17 cellular contexts compared by ENCODE assay signal in the genomic region with DNA sequence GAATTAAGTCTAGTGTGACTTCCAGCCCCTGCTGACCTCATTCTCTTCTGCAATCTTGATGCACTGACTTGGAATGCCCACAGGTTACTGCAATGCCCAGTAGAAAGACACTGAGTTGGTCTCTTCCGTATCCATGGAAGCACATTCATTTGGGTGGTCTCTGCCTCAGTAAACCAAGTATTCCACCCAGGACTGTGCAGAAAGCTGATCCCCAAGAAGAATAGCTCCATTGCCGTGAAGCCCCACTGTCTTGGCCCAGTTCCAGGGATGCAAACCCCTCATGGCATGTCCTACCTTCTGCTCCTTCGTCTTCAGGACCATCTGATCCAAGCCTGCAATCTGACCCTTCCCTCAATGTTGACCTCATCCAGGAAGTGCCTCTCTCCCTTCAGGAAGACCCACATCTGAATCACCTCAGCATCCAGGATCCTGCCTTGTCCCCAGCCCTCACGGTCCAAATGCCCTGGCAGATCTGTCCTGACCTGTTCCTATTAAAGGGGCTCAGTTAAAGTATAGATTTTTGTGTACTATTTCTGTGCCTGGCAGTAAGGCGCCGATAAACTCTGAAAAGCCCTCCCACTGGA.
A peak's percentile ranks its signal among the peaks of the same experiment; 100 is the strongest.
DNase-seq lines count a peak whose midpoint lies in the region; ATAC-seq, FAIRE-seq and TF ChIP-seq lines count a peak whose summit lies in the region.
"Had no signal": no experiment of that assay in that cellular context is flagged by ENCODE, and none has a peak within 500 bp of the region (broad histone marks: within the 10 kb centered on the region; RNA-seq: fewer than 3 reads in every experiment).

No MANE protein-coding gene starts in this region.

- H2AK5ac ChIP-seq in trophoblast cell (ENCODE audit: low read length), result no peak overlapping the region

- WGBS in heart left ventricle, 4 donors, result 69 to 86% (median 78%) methylated on average over 6 of the region's 6 CpGs
- WGBS in trophoblast cell (ENCODE audit: extremely low coverage, insufficient coverage, insufficient read length), result no CpG with 5 or more reads among the region's 6 CpGs
- 28 to 30% methylated on average over 6 of the region's 6 CpGs for WGBS in GM23248 (ENCODE audit: low coverage in 1 of 2, low lambda C conversion rate in 2 of 2, missing lambda C conversion rate in 2 of 2), 2 experiments

- H4K12ac ChIP-seq in trophoblast cell (ENCODE audit: low read depth, low read length), result no peak overlapping the region

- intact Hi-C loops in cardiac septum (cut with DNase I) (no loop called here), heart left ventricle (cut with DNase I) (no loop called here)

- no peaks in the 10 kb centered on the region for H3K4me1 ChIP-seq in heart left ventricle
- no peaks in the 10 kb centered on the region for H3K4me1 ChIP-seq in trophoblast cell (ENCODE audit: control insufficient read depth in 1 of 2, insufficient read depth in 2 of 2, low read length in 2 of 2)
- no peaks in the 10 kb centered on the region for H3K4me1 ChIP-seq in GM23248 (ENCODE audit: insufficient read depth)
- H3K4me1 ChIP-seq: BLaER1 treated with 17β-estradiol and CSF1 and Interleukin-3, amounts not matched to agents 10 nM and 100 nM; HAP-1 had no signal

- H3K27me3 ChIP-seq in heart left ventricle (no peaks in the 10 kb centered on the region), bronchial epithelial cell (ENCODE audit: control insufficient read depth, insufficient read depth, low read length) (no peaks in the 10 kb centered on the region), trophoblast cell (ENCODE audit: insufficient read depth, low read length) (no peaks in the 10 kb centered on the region), GM23248 (replicated peaks; ENCODE audit: insufficient read depth) (peaks cover 4% of the 10 kb centered on the region; the same call in 1 of the 2 replicates)
- H3K27me3 ChIP-seq: BLaER1 treated with 17β-estradiol and CSF1 and Interleukin-3, amounts not matched to agents 10 nM and 100 nM had no signal

- no peaks in the 10 kb centered on the region for H3K36me3 ChIP-seq in heart left ventricle
- no peaks in the 10 kb centered on the region for H3K36me3 ChIP-seq in bronchial epithelial cell (ENCODE audit: control insufficient read depth, insufficient read depth, low read length)
- H3K36me3 ChIP-seq in trophoblast cell (ENCODE audit: control insufficient read depth in 1 of 2, insufficient read depth in 2 of 2, low read length in 2 of 2), result no peaks in the 10 kb centered on the region
- no peaks in the 10 kb centered on the region for H3K36me3 ChIP-seq in GM23248 (ENCODE audit: low read depth)
- H3K36me3 ChIP-seq: BLaER1 treated with 17β-estradiol and CSF1 and Interleukin-3, amounts not matched to agents 10 nM and 100 nM; HAP-1 had no signal

- H4K8ac ChIP-seq in trophoblast cell (ENCODE audit: low read depth, low read length), result no peak overlapping the region

- H3K9me2 ChIP-seq in GM23248 (ENCODE audit: insufficient read depth), result no peaks in the 10 kb centered on the region

- H2AFZ ChIP-seq in trophoblast cell (ENCODE audit: insufficient read depth, low read length, poor library complexity) (no peak overlapping the region), GM23248 (no peak overlapping the region)

- H3K18ac ChIP-seq in trophoblast cell (ENCODE audit: low read length), result no peak overlapping the region

- H2BK12ac ChIP-seq in trophoblast cell (ENCODE audit: low read length), result no peak overlapping the region

- H4K91ac ChIP-seq in trophoblast cell (ENCODE audit: low read depth, low read length), result no peak overlapping the region

- H3K79me2 ChIP-seq in trophoblast cell (ENCODE audit: control insufficient read depth, insufficient read depth, low read length, poor library complexity) (no peaks in the 10 kb centered on the region), GM23248 (ENCODE audit: insufficient read depth) (no peaks in the 10 kb centered on the region)

- H3K9me3 ChIP-seq in heart left ventricle, result peaks cover 0 to 10% (median 0%) of the 10 kb centered on the region in 12 donors
- no peaks in the 10 kb centered on the region for H3K9me3 ChIP-seq in trophoblast cell (ENCODE audit: insufficient read depth, low read depth, low read length)
- H3K9me3 ChIP-seq in GM23248 (ENCODE audit: low read depth), result no peaks in the 10 kb centered on the region

- in situ Hi-C loops in GM23248 (cut with MboI), result no loop called here

- H3K9ac ChIP-seq in trophoblast cell (ENCODE audit: low read length) (no peak overlapping the region), GM23248 (no peak overlapping the region)
- H3K9ac ChIP-seq: BLaER1 treated with 17β-estradiol and CSF1 and Interleukin-3, amounts not matched to agents 10 nM and 100 nM had no signal

- H3K4me2 ChIP-seq in trophoblast cell (ENCODE audit: low read length) (no peak overlapping the region), GM23248 (ENCODE audit: unreplicated experiment) (no peak overlapping the region)
- H3K4me2 ChIP-seq: BLaER1 treated with 17β-estradiol and CSF1 and Interleukin-3, amounts not matched to agents 10 nM and 100 nM had no signal

- H3K4me3 ChIP-seq in heart left ventricle (no peak overlapping the region), bronchial epithelial cell (ENCODE audit: low read depth, low read length) (no peak overlapping the region), trophoblast cell (ENCODE audit: low read depth, low read length) (no peak overlapping the region), GM23248 (no peak overlapping the region)
- H3K4me3 ChIP-seq: BLaER1 treated with 17β-estradiol and CSF1 and Interleukin-3, amounts not matched to agents 10 nM and 100 nM; HAP-1 had no signal

- H3K14ac ChIP-seq in trophoblast cell (ENCODE audit: low read length), result no peak overlapping the region

- peak; percentile 23 for FAIRE-seq in bronchial epithelial cell (lab: Jason Lieb, UNC)
- FAIRE-seq: D721Med, G401.6, GM12891, GM19239 had no signal

- DNase-seq in cardiac septum (ENCODE audit: low spot score) (peak; percentile 43), heart left ventricle (no peak), bronchial epithelial cell (ENCODE audit: low read depth) (no peak), mesenteric fat pad (ENCODE audit: low spot score) (peak; percentile 68), trophoblast cell (peak; percentile 30 to 36), OCI-M1 (lab: John Stamatoyannopoulos, UW) (no peak), GM23248 (no peak)
- DNase-seq in activated CD4-positive, alpha-beta T cell treated with anti-CD3 and anti-CD28 coated beads, Interleukin-2, amount 50 U/mL, for 1 hour, result no peak
- DNase-seq: CD4-positive, CD25-positive, alpha-beta regulatory T cell; CD8-positive, alpha-beta memory T cell; COR-L47 had no signal

- H3K79me1 ChIP-seq in trophoblast cell (ENCODE audit: low read length), result no peaks in the 10 kb centered on the region

- H3F3A ChIP-seq in GM23248 (ENCODE audit: insufficient read depth), result no peaks in the 10 kb centered on the region

- no peak overlapping the region for H3K4ac ChIP-seq in trophoblast cell (ENCODE audit: low read depth, low read length)

- TF ChIP-seq POLR2A in heart left ventricle (IDR thresholded peaks at IDR 0.05), result no peak

- no peak overlapping the region for H2BK120ac ChIP-seq in trophoblast cell (ENCODE audit: insufficient read depth, low read length, poor library complexity)

- H2BK5ac ChIP-seq in trophoblast cell (ENCODE audit: low read depth, low read length, poor library complexity), result no peak overlapping the region

- H4K20me1 ChIP-seq in GM23248 (ENCODE audit: insufficient read depth), result no peaks in the 10 kb centered on the region
- H4K20me1 ChIP-seq: BLaER1 treated with 17β-estradiol and CSF1 and Interleukin-3, amounts not matched to agents 10 nM and 100 nM had no signal

- TF ChIP-seq CTCF in heart left ventricle (IDR thresholded peaks at IDR 0.05), result no peak
- TF ChIP-seq CTCF in bronchial epithelial cell (IDR thresholded peaks at IDR 0.05; ENCODE audit: insufficient read depth, low read length, severe bottlenecking), result no peak

- no peak overlapping the region for H3K23ac ChIP-seq in trophoblast cell (ENCODE audit: low read length)

- ATAC-seq in heart left ventricle, result no peak

- no peak overlapping the region for H3K27ac ChIP-seq in heart left ventricle
- no peak overlapping the region for H3K27ac ChIP-seq in trophoblast cell (ENCODE audit: low read depth, low read length)
- H3K27ac ChIP-seq in GM23248, result no peak overlapping the region
- H3K27ac ChIP-seq: BLaER1 treated with 17β-estradiol and CSF1 and Interleukin-3, amounts not matched to agents 10 nM and 100 nM had no signal

Comparison
In these comparisons a context has a peak if more than half of its experiments do, and no peak if none do; other contexts are left out.
1. DNase-seq: peak in cardiac septum (single experiment), mesenteric fat pad (single experiment) and trophoblast cell (2 of 2); none in heart left ventricle (0 of 5), bronchial epithelial cell (single experiment), activated CD4-positive, alpha-beta T cell treated with anti-CD3 and anti-CD28 coated beads, Interleukin-2, amount 50 U/mL, for 1 hour (single experiment), OCI-M1 (single experiment) and GM23248 (single experiment).